ENCODE assay signal across 8 cellular contexts in genomic region chrX:53440631-53441517, GRCh38. TPM values are rescaled to one million over a fixed set of nuclear protein-coding genes. Genes with fewer than 3 reads are reported as not detected.
DNase-seq lines count a peak whose midpoint lies in the region; ATAC-seq lines count a peak whose summit lies in the region.

No MANE protein-coding gene starts in this region.

- DNase-seq in AML-193 (lab: John Stamatoyannopoulos, UW): peak; percentile 51 to 72
- peak; percentile 45 for DNase-seq in SIG-M5 (lab: John Stamatoyannopoulos, UW)
- peak; percentile 64 for DNase-seq in cerebellum (ENCODE audit: low spot score)
- peak; percentile 18 for DNase-seq in left kidney (ENCODE audit: low read depth, low spot score)
- peak; percentile 54 for DNase-seq in stimulated activated CD8-positive, alpha-beta memory T cell treated with anti-CD3 and anti-CD28 coated beads, Interleukin-4, amount 100 ng/mL, for 48 hours
- no peak for DNase-seq in NK-92 (lab: John Stamatoyannopoulos, UW; ENCODE audit: unreplicated experiment)
- no peak for DNase-seq in NCI-H2227 (lab: John Stamatoyannopoulos, UW; ENCODE audit: unreplicated experiment)

- peak; percentile 6 for ATAC-seq in HG03442 (IDR thresholded peaks at IDR 0.05; ENCODE audit: unreplicated experiment)

RNA-seq across cellular contexts. Expression of gene HSD17B10, which starts 6.7 kb away (rescaled TPM):
- total RNA-seq in cerebellum: 21.6 TPM

RNA-seq across cellular contexts. Expression of gene RIBC1, which starts 18.2 kb away (rescaled TPM):
- 1.7 TPM for total RNA-seq in cerebellum

RNA-seq across cellular contexts. Expression of gene SMC1A, which starts 18.4 kb away (rescaled TPM):
- total RNA-seq in cerebellum: 31.8 TPM

Comparison
In these comparisons a context has a peak if more than half of its experiments do, and no peak if none do; other contexts are left out.
1. DNase-seq: peak in AML-193 (2 of 2), SIG-M5 (single experiment), cerebellum (single experiment), left kidney (single experiment) and stimulated activated CD8-positive, alpha-beta memory T cell treated with anti-CD3 and anti-CD28 coated beads, Interleukin-4, amount 100 ng/mL, for 48 hours (single experiment); none in NK-92 (single experiment) and NCI-H2227 (single experiment).